Comparison of ENCODE assay signal across 1 cellular context in genomic region chr11:118845369-118845768, GRCh38.
TF ChIP-seq lines count a peak whose summit lies in the region.

No MANE protein-coding gene starts in this region.

TF ChIP-seq in HCT116, 20 proteins besides CTCF, POLR2A, EP300 and RAD21 (continued from another document):
- TF ChIP-seq ZBTB33 (IDR thresholded peaks at IDR 0.05; ENCODE audit: extremely low read depth, insufficient replicate concordance, low read length) (no peak), SP1 (IDR thresholded peaks at IDR 0.05; ENCODE audit: low read depth) (peak; percentile 37; the same call in 1 of the 2 replicates), EZH2phosphoT487 (IDR thresholded peaks at IDR 0.05; ENCODE audit: borderline replicate concordance) (no peak)
